ENCODE assay signal across 34 cellular contexts in the genomic region with DNA sequence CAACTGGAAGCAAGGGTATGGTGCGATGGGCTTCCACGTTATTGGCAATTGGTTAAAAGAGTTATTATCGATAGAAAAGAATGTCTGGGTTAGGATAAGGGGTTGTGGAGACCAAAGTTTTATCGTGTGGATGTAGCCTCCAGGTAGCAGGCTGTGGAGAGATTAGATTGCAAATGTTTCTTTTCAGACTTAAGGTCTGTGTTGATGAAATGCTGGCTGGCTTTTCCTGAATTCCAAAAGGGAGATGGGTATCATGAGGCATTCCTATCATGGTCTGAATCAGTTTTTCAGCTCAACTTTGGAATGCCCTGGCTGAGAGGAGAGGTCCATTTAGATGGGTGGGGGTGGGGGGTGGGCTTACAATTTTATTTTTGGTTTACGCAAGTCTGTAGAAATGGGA.
"Had no signal": no experiment of that assay in that cellular context is flagged by ENCODE, and none has a peak within 500 bp of the region (broad histone marks: within the 10 kb centered on the region; RNA-seq: fewer than 3 reads in every experiment).

No MANE protein-coding gene starts in this region.

- H3K4me2 ChIP-seq: KMS-11 had no signal

- H3K27ac ChIP-seq: KMS-11 had no signal

- DNase-seq: Karpas-422, Kasumi-1, KBM-7, KG1, MG63, NCI-H1048, NCI-H1092, NCI-H1092 treated with DMSO at 0.1 percent for 48 hours, NCI-H1105, NCI-H1105 treated with DMSO at 0.1 percent for 48 hours, NCI-H1417, NCI-H1417 treated with DMSO at 0.1 percent for 48 hours, NCI-H1436, NCI-H1436 treated with DMSO at 0.1 percent for 48 hours, NCI-H146, NCI-H1694, NCI-H1694 treated with DMSO at 0.1 percent for 48 hours, NCI-H187, NCI-H187 treated with DMSO at 0.1 percent for 48 hours, NCI-H1930, NCI-H2029, NCI-H2029 treated with DMSO at 0.1 percent for 48 hours, NCI-H2081, NCI-H2081 treated with DMSO at 0.1 percent for 48 hours, NCI-H2107, NCI-H2171, NCI-H2171 treated with DMSO at 0.1 percent for 48 hours, NCI-H2227 treated with DMSO at 0.1 percent for 48 hours, NCI-H226, NCI-H345, NCI-H446, NCI-H446 treated with DMSO at 0.1 percent for 48 hours, NCI-H510A had no signal

- H3K9ac ChIP-seq: KMS-11 had no signal

- H3K9me3 ChIP-seq: MG63 had no signal

- H3K4me3 ChIP-seq: MG63 had no signal

- H3K36me3 ChIP-seq: MG63 had no signal

- H3K27me3 ChIP-seq: MG63 had no signal
